1 cellular context compared by ENCODE assay signal in genomic region chr13:111178417-111178816, GRCh38.
TF ChIP-seq lines count a peak whose summit lies in the region.

No MANE protein-coding gene starts in this region.

TF ChIP-seq in IMR-90, 13 proteins besides CTCF, POLR2A, EP300 and RAD21 (continued from another document):
- no peak for TF ChIP-seq ELK1 (IDR thresholded peaks at IDR 0.05; ENCODE audit: borderline replicate concordance, low read depth, low read length)
